Comparison of ENCODE assay signal across 20 cellular contexts in genomic region chr15:68543546-68544008, GRCh38. TPM values are rescaled to one million over a fixed set of nuclear protein-coding genes. Genes with fewer than 3 reads are reported as not detected.
DNase-seq lines count a peak whose midpoint lies in the region; ATAC-seq, FAIRE-seq and TF ChIP-seq lines count a peak whose summit lies in the region.
"Had no signal": no experiment of that assay in that cellular context is flagged by ENCODE, and none has a peak within 500 bp of the region (broad histone marks: within the 10 kb centered on the region; RNA-seq: fewer than 3 reads in every experiment).

No MANE protein-coding gene starts in this region.

- POLR2A ChIA-PET in AG04450 (lab: Yijun Ruan, JAX) = no interaction called here

- H3K4me2 ChIP-seq in astrocyte (ENCODE audit: low read length) = peak overlapping the region; percentile 71

- intact Hi-C loops in gastrocnemius medialis (cut with DNase I; ENCODE audit: low total_unique reads) = no loop called here

- H4K20me1 ChIP-seq in astrocyte (ENCODE audit: insufficient read depth, low read length) = no peaks in the 10 kb centered on the region

- H3K4me3 Mint-ChIP-seq in astrocyte (ENCODE audit: unreplicated experiment) (no peak overlapping the region), progenitor cell of endocrine pancreas (ENCODE audit: low read depth) (no peak overlapping the region)
- H3K4me3 Mint-ChIP-seq: activated CD4-positive, alpha-beta memory T cell treated with anti-CD3 and anti-CD28 coated beads, Interleukin-2, amount 10 ng/mL, durations not matched to agents 7 days and 5 days; activated naive CD8-positive, alpha-beta T cell treated with anti-CD3 and anti-CD28 coated beads, Interleukin-2, amount 50 U/mL, for 24 hours; activated T-cell treated with anti-CD3 and anti-CD28 coated beads, Interleukin-2, amount 50 U/mL, for 72 hours; naive thymus-derived CD4-positive, alpha-beta T cell had no signal

- CTCF ChIA-PET in AG04450 (lab: Charles Lee) = no interaction called here

- H3K4me3 ChIP-seq in AG04450 (ENCODE audit: low read depth, low read length) (no peak overlapping the region), astrocyte (ENCODE audit: insufficient read depth, low read depth, low read length) (no peak overlapping the region), right atrium auricular region (no peak overlapping the region), gastrocnemius medialis (no peak overlapping the region)
- H3K4me3 ChIP-seq: suprapubic skin had no signal

- H3K27ac ChIP-seq in AG04450 (ENCODE audit: low read depth, low read length) (peak overlapping the region; percentile 80), astrocyte (ENCODE audit: low read depth, low read length) (peak overlapping the region; percentile 90), right atrium auricular region (peak overlapping the region; percentile 59 to 62), substantia nigra (ENCODE audit: low read depth, low read length, poor library complexity, severe bottlenecking) (no peak overlapping the region), gastrocnemius medialis (no peak overlapping the region)
- H3K27ac ChIP-seq: epithelial cell of prostate, suprapubic skin had no signal

- peak overlapping the region; percentile 6 for H2AFZ ChIP-seq in astrocyte (ENCODE audit: low read depth, low read length)

- H3K27me3 Mint-ChIP-seq in astrocyte (ENCODE audit: low read depth, unreplicated experiment) (no peaks in the 10 kb centered on the region), progenitor cell of endocrine pancreas (peaks cover 3% of the 10 kb centered on the region)

- peak overlapping the region; percentile 93 for H3K27ac Mint-ChIP-seq in astrocyte (ENCODE audit: unreplicated experiment)
- peak overlapping the region; percentile 41 for H3K27ac Mint-ChIP-seq in progenitor cell of endocrine pancreas
- H3K27ac Mint-ChIP-seq: activated CD4-positive, alpha-beta memory T cell treated with anti-CD3 and anti-CD28 coated beads, Interleukin-2, amount 10 ng/mL, durations not matched to agents 7 days and 5 days; activated naive CD8-positive, alpha-beta T cell treated with anti-CD3 and anti-CD28 coated beads, Interleukin-2, amount 50 U/mL, for 24 hours; activated T-cell treated with anti-CD3 and anti-CD28 coated beads, Interleukin-2, amount 50 U/mL, for 72 hours had no signal

- H3K9me3 ChIP-seq in AG04450 (ENCODE audit: control insufficient read depth, insufficient read depth, low read length) (peaks cover 3% of the 10 kb centered on the region), astrocyte (ENCODE audit: insufficient read depth, low read depth, low read length) (peaks cover 2% of the 10 kb centered on the region), right atrium auricular region (peaks cover 0 to 5% of the 10 kb centered on the region in 2 donors), gastrocnemius medialis (no peaks in the 10 kb centered on the region)
- H3K9me3 ChIP-seq: suprapubic skin had no signal

- DNase-seq in AG04450 (ENCODE audit: low read depth, low spot score) (no peak), astrocyte (ENCODE audit: low read depth) (no peak), right atrium auricular region (ENCODE audit: low spot score) (no peak), progenitor cell of endocrine pancreas (ENCODE audit: low spot score, unreplicated experiment) (no peak), NCI-H1417 treated with DMSO at 0.1 percent for 48 hours (lab: John Stamatoyannopoulos, UW) (no peak), substantia nigra (lab: John Stamatoyannopoulos, UW) (no peak), epidermal melanocyte (ENCODE audit: insufficient read length, low spot score) (no peak), gastrocnemius medialis (no peak)
- DNase-seq: activated CD4-positive, alpha-beta memory T cell treated with anti-CD3 and anti-CD28 coated beads, Interleukin-2, amount 10 ng/mL, durations not matched to agents 7 days and 5 days; activated naive CD8-positive, alpha-beta T cell treated with anti-CD3 and anti-CD28 coated beads, Interleukin-2, amount 50 U/mL, for 24 hours; activated T-cell treated with anti-CD3 and anti-CD28 coated beads, Interleukin-2, amount 50 U/mL, for 72 hours; GOT3; naive thymus-derived CD4-positive, alpha-beta T cell; NCI-H187; NCI-H526; retina; stimulated activated CD4-positive, alpha-beta T cell treated with anti-CD3 and anti-CD28 coated beads, Interleukin-2, amount 100 ng/mL, for 24 hours had no signal

- H3K9me3 Mint-ChIP-seq in astrocyte (ENCODE audit: unreplicated experiment) (peaks cover 2% of the 10 kb centered on the region), progenitor cell of endocrine pancreas (ENCODE audit: low read depth) (no peaks in the 10 kb centered on the region)
- H3K9me3 Mint-ChIP-seq: activated CD4-positive, alpha-beta memory T cell treated with anti-CD3 and anti-CD28 coated beads, Interleukin-2, amount 10 ng/mL, durations not matched to agents 7 days and 5 days; activated naive CD8-positive, alpha-beta T cell treated with anti-CD3 and anti-CD28 coated beads, Interleukin-2, amount 50 U/mL, for 24 hours had no signal

- in situ Hi-C loops in gastrocnemius medialis (cut with MboI; ENCODE audit: low sequenced_read_pairs in 4 of 4) = loop anchor here in 1 of 4 donors (25.0 kb wide), 1 partner anchor 231 kb away; no protein-coding TSS in a partner anchor

- H3K4me1 ChIP-seq in astrocyte (ENCODE audit: insufficient read depth, low read length) = peaks cover 16% of the 10 kb centered on the region
- peaks cover 0 to 17% of the 10 kb centered on the region in 2 donors for H3K4me1 ChIP-seq in right atrium auricular region
- peaks cover 0 to 4% of the 10 kb centered on the region in 2 donors for H3K4me1 ChIP-seq in gastrocnemius medialis

- no peak for TF ChIP-seq POLR2A in gastrocnemius medialis (IDR thresholded peaks at IDR 0.05)

- H3K4me1 Mint-ChIP-seq in astrocyte (ENCODE audit: low read depth, unreplicated experiment) = peaks cover 44% of the 10 kb centered on the region
- H3K4me1 Mint-ChIP-seq in progenitor cell of endocrine pancreas (ENCODE audit: low read depth) = no peaks in the 10 kb centered on the region
- H3K4me1 Mint-ChIP-seq: activated naive CD8-positive, alpha-beta T cell treated with anti-CD3 and anti-CD28 coated beads, Interleukin-2, amount 50 U/mL, for 24 hours; naive thymus-derived CD4-positive, alpha-beta T cell had no signal

- no peaks in the 10 kb centered on the region for H3K79me2 ChIP-seq in astrocyte (ENCODE audit: insufficient read depth, low read length)

- H3K27me3 ChIP-seq in AG04450 (ENCODE audit: control insufficient read depth, insufficient read depth, low read length) = no peaks in the 10 kb centered on the region
- no peaks in the 10 kb centered on the region for H3K27me3 ChIP-seq in astrocyte (ENCODE audit: insufficient read depth, low read length)
- H3K27me3 ChIP-seq in right atrium auricular region = no peaks in the 10 kb centered on the region
- no peaks in the 10 kb centered on the region for H3K27me3 ChIP-seq in gastrocnemius medialis
- H3K27me3 ChIP-seq: suprapubic skin had no signal

- FAIRE-seq in astrocyte (lab: Jason Lieb, UNC) = peak; percentile 29

- H3K36me3 ChIP-seq in astrocyte (ENCODE audit: insufficient read depth, low read length) (no peaks in the 10 kb centered on the region), right atrium auricular region (no peaks in the 10 kb centered on the region), gastrocnemius medialis (no peaks in the 10 kb centered on the region)
- H3K36me3 ChIP-seq: suprapubic skin had no signal

- peak overlapping the region; percentile 69 for H3K9ac ChIP-seq in astrocyte (ENCODE audit: low read length)

- TF ChIP-seq CTCF in AG04450 (IDR thresholded peaks at IDR 0.05; ENCODE audit: low read depth, low read length) = no peak
- TF ChIP-seq CTCF in astrocyte (IDR thresholded peaks at IDR 0.05; ENCODE audit: insufficient read depth, low read depth, low read length) = no peak
- no peak for TF ChIP-seq CTCF in right atrium auricular region (IDR thresholded peaks at IDR 0.05)
- no peak for TF ChIP-seq CTCF in progenitor cell of endocrine pancreas (IDR thresholded peaks at IDR 0.05; ENCODE audit: unreplicated experiment)
- no peak for TF ChIP-seq CTCF in gastrocnemius medialis (IDR thresholded peaks at IDR 0.05 in 4 of 5, conservative IDR thresholded peaks at IDR 0.05 in 1 of 5)

- H3K36me3 Mint-ChIP-seq in astrocyte (ENCODE audit: low read depth, unreplicated experiment) = no peaks in the 10 kb centered on the region
- H3K36me3 Mint-ChIP-seq in progenitor cell of endocrine pancreas (ENCODE audit: insufficient read depth) = no peaks in the 10 kb centered on the region

- no peak for ATAC-seq in gastrocnemius medialis
- ATAC-seq: activated naive CD8-positive, alpha-beta T cell treated with anti-CD3 and anti-CD28 coated beads, Interleukin-2, amount 50 U/mL, for 24 hours; activated T-cell treated with anti-CD3 and anti-CD28 coated beads, Interleukin-2, amount 50 U/mL, for 72 hours; naive thymus-derived CD4-positive, alpha-beta T cell had no signal

RNA-seq across cellular contexts. Expression of gene CORO2B, which starts 35.2 kb away (rescaled TPM):
- 16.1 and 22.0 TPM in 2 replicates for polyA plus RNA-seq in AG04450 (2011; rRNA removed)
- polyA minus RNA-seq in AG04450 (2011; rRNA and poly(A)+ RNA removed) = 19.9 and 25.4 TPM in 2 replicates
- 6.2 and 7.4 TPM in 2 replicates for total RNA-seq in astrocyte
- 1 to 10 TPM; 6.0 to 9.7 TPM for total RNA-seq in right atrium auricular region
- total RNA-seq in progenitor cell of endocrine pancreas = 1.5 and 2.0 TPM in 2 replicates
- total RNA-seq in gastrocnemius medialis = 1 to 10 TPM; 1.5 to 2.2 (median 1.8) TPM
- total RNA-seq: activated CD4-positive, alpha-beta memory T cell treated with anti-CD3 and anti-CD28 coated beads, Interleukin-2, amount 10 ng/mL, durations not matched to agents 7 days and 5 days; HT-29 had no signal
- polyA plus RNA-seq: naive thymus-derived CD4-positive, alpha-beta T cell had no signal

Comparison
In these comparisons a context has a peak if more than half of its experiments do, and no peak if none do; other contexts are left out.
1. H3K27ac ChIP-seq: peak in AG04450 (single experiment), astrocyte (single experiment) and right atrium auricular region (2 of 2); none in substantia nigra (single experiment) and gastrocnemius medialis (0 of 4).